In the genomic region with DNA sequence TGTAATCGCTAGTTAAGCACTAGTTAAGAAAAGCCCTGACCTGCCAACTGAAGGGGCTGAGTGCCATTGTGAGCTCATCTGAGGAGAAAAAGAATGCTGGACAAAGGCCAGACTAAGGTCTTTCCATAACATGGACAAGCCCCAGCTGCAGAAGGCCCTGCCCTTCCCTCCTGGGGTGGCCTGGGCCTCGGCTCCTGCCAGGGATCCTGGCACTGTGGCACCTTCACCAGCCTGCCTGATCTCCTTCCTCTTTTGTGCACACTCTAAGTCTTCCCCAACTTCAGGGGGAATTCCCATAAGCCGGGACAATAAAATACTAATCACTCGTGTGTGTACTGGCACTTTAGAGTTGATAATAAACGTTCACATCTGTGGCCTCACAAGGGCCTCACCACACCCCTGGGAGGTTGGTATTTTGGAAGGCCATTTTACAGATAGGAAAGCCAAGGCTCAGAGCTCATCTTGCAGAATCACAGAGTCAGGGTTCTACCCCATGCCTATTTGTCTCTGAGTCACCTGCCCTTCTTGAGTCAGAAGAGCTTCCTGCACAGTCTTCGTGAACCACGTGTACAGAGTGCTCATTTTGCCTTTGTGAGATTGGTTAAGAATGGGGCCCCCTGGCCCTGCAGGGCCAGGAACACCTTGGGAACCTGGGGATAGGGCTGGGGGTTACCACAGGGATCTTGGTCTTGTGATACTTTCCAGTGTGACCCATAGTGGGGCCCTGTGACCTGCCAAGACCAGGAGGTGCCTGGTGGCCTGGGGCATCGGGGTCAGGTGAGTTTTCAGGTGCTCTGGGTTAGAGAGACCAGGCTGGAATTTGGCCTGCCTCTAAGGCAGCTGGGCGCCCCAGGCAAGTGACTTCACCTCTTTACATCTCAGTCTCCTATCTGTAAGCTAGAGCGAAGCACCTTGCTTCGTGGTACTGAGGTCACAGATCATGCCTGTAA, we compare ENCODE assay signal across 11 cellular contexts. TPM values are rescaled to one million over a fixed set of nuclear protein-coding genes. Genes with fewer than 3 reads are reported as not detected.
DNase-seq lines count a peak whose midpoint lies in the region; ATAC-seq and TF ChIP-seq lines count a peak whose summit lies in the region.
"Had no signal": no experiment of that assay in that cellular context is flagged by ENCODE, and none has a peak within 500 bp of the region (broad histone marks: within the 10 kb centered on the region; RNA-seq: fewer than 3 reads in every experiment).

No MANE protein-coding gene starts in this region.

- no peak for TF ChIP-seq POLR2A in Peyer's patch (IDR thresholded peaks at IDR 0.05)

- H3K27me3 ChIP-seq in right cardiac atrium (ENCODE audit: control insufficient read depth, insufficient read depth): no peaks in the 10 kb centered on the region
- no peaks in the 10 kb centered on the region for H3K27me3 ChIP-seq in Peyer's patch
- H3K27me3 ChIP-seq in GM23338 (ENCODE audit: insufficient read depth): no peaks in the 10 kb centered on the region
- H3K27me3 ChIP-seq in neural progenitor cell: no peaks in the 10 kb centered on the region
- H3K27me3 ChIP-seq: BLaER1 had no signal

- TF ChIP-seq CTCF in Peyer's patch (IDR thresholded peaks at IDR 0.05) (no peak), GM23338 (conservative IDR thresholded peaks at IDR 0.05; ENCODE audit: low read depth in 2 of 2) (no peak), neural progenitor cell (IDR thresholded peaks at IDR 0.05) (no peak)

- H3K9me2 ChIP-seq in GM23338 (ENCODE audit: insufficient read depth): no peaks in the 10 kb centered on the region

- H2AFZ ChIP-seq in GM23338 (no peak overlapping the region), neural progenitor cell (replicated peaks) (no peak overlapping the region)

- ATAC-seq in Right ventricle myocardium superior (ENCODE audit: poor library complexity) (peak; percentile 14), right cardiac atrium (no peak), esophagus mucosa (peak; percentile 72), GM23338 (no peak)

- H4K20me1 ChIP-seq in GM23338 (replicated peaks; ENCODE audit: insufficient read depth) (no peaks in the 10 kb centered on the region), neural progenitor cell (ENCODE audit: low read depth) (no peaks in the 10 kb centered on the region)
- H4K20me1 ChIP-seq: BLaER1 had no signal

- H3K4me1 ChIP-seq in right cardiac atrium (ENCODE audit: control insufficient read depth, insufficient read depth, low read length): no peaks in the 10 kb centered on the region
- no peaks in the 10 kb centered on the region for H3K4me1 ChIP-seq in Peyer's patch
- no peaks in the 10 kb centered on the region for H3K4me1 ChIP-seq in GM23338 (ENCODE audit: insufficient read depth)
- H3K4me1 ChIP-seq in neural progenitor cell: peaks cover 5% of the 10 kb centered on the region

- no peaks in the 10 kb centered on the region for H3K27me3 Mint-ChIP-seq in stimulated activated naive CD8-positive, alpha-beta T cell treated with anti-CD3 and anti-CD28 coated beads, Interleukin-15, Interleukin-2, amounts not matched to agents 100 ng/mL and 50 ng/mL, for 24 hours
- H3K27me3 Mint-ChIP-seq in GM23338 (ENCODE audit: insufficient read depth, low read depth, poor library complexity) (peaks cover 10% of the 10 kb centered on the region), neural progenitor cell (ENCODE audit: insufficient read depth, low read depth) (peaks cover 10% of the 10 kb centered on the region)

- H3K27ac ChIP-seq in right cardiac atrium (ENCODE audit: low read length): no peak overlapping the region
- H3K27ac ChIP-seq in Peyer's patch: no peak overlapping the region
- H3K27ac ChIP-seq in GM23338 (ENCODE audit: low read depth): no peak overlapping the region
- no peak overlapping the region for H3K27ac ChIP-seq in neural progenitor cell
- H3K27ac ChIP-seq: BLaER1 had no signal

- H3K4me2 ChIP-seq in GM23338 (no peak overlapping the region), neural progenitor cell (no peak overlapping the region)
- H3K4me2 ChIP-seq: BLaER1 had no signal

- H3K27ac Mint-ChIP-seq in stimulated activated naive CD8-positive, alpha-beta T cell treated with anti-CD3 and anti-CD28 coated beads, Interleukin-15, Interleukin-2, amounts not matched to agents 100 ng/mL and 50 ng/mL, for 24 hours: peak overlapping the region; percentile 40
- H3K27ac Mint-ChIP-seq in GM23338 (no peak overlapping the region), neural progenitor cell (no peak overlapping the region)

- H3K36me3 ChIP-seq in Peyer's patch (no peaks in the 10 kb centered on the region), GM23338 (ENCODE audit: insufficient read depth) (no peaks in the 10 kb centered on the region), neural progenitor cell (no peaks in the 10 kb centered on the region)
- H3K36me3 ChIP-seq: BLaER1 had no signal

- no peaks in the 10 kb centered on the region for H3K9me3 Mint-ChIP-seq in stimulated activated naive CD8-positive, alpha-beta T cell treated with anti-CD3 and anti-CD28 coated beads, Interleukin-15, Interleukin-2, amounts not matched to agents 100 ng/mL and 50 ng/mL, for 24 hours
- H3K9me3 Mint-ChIP-seq in GM23338 (no peaks in the 10 kb centered on the region), neural progenitor cell (no peaks in the 10 kb centered on the region)

- no peak overlapping the region for H3K4me3 Mint-ChIP-seq in stimulated activated naive CD8-positive, alpha-beta T cell treated with anti-CD3 and anti-CD28 coated beads, Interleukin-15, Interleukin-2, amounts not matched to agents 100 ng/mL and 50 ng/mL, for 24 hours
- H3K4me3 Mint-ChIP-seq in GM23338: no peak overlapping the region
- H3K4me3 Mint-ChIP-seq in neural progenitor cell: no peak overlapping the region

- H3K79me2 ChIP-seq in GM23338 (replicated peaks; ENCODE audit: insufficient read depth): no peaks in the 10 kb centered on the region
- no peaks in the 10 kb centered on the region for H3K79me2 ChIP-seq in neural progenitor cell (ENCODE audit: low read depth)

- H3K9me3 ChIP-seq in right cardiac atrium (ENCODE audit: control insufficient read depth, low read length) (no peaks in the 10 kb centered on the region), Peyer's patch (no peaks in the 10 kb centered on the region), neural progenitor cell (ENCODE audit: low read depth) (no peaks in the 10 kb centered on the region)
- H3K9me3 ChIP-seq: BLaER1 had no signal

- WGBS in right cardiac atrium: 64% methylated on average over 11 of the region's 11 CpGs

- intact Hi-C loops in Right ventricle myocardium superior (cut with DNase I) (no loop called here), right cardiac atrium (cut with DNase I) (no loop called here)

- no peaks in the 10 kb centered on the region for H3F3A ChIP-seq in GM23338 (replicated peaks; ENCODE audit: low read depth)
- no peaks in the 10 kb centered on the region for H3F3A ChIP-seq in neural progenitor cell (ENCODE audit: low read depth)

- no peak overlapping the region for H3K9ac ChIP-seq in neural progenitor cell
- H3K9ac ChIP-seq: BLaER1 had no signal

- H3K36me3 Mint-ChIP-seq in stimulated activated naive CD8-positive, alpha-beta T cell treated with anti-CD3 and anti-CD28 coated beads, Interleukin-15, Interleukin-2, amounts not matched to agents 100 ng/mL and 50 ng/mL, for 24 hours (ENCODE audit: low read depth): no peaks in the 10 kb centered on the region
- H3K36me3 Mint-ChIP-seq in GM23338 (ENCODE audit: low read depth): no peaks in the 10 kb centered on the region
- no peaks in the 10 kb centered on the region for H3K36me3 Mint-ChIP-seq in neural progenitor cell

- H3K4me1 Mint-ChIP-seq in stimulated activated naive CD8-positive, alpha-beta T cell treated with anti-CD3 and anti-CD28 coated beads, Interleukin-15, Interleukin-2, amounts not matched to agents 100 ng/mL and 50 ng/mL, for 24 hours (ENCODE audit: low read depth): peaks cover 14% of the 10 kb centered on the region
- H3K4me1 Mint-ChIP-seq in GM23338 (peaks cover 8% of the 10 kb centered on the region), neural progenitor cell (peaks cover 9% of the 10 kb centered on the region)

- DNase-seq in Right ventricle myocardium superior (no peak), right cardiac atrium (no peak), Peyer's patch (peak in 2 of 3 donors; percentile 34 to 36), GM23338 (ENCODE audit: low spot score) (no peak), neural progenitor cell (ENCODE audit: low spot score) (no peak), activated gamma-delta T cell treated with Interleukin-2 at 50 U/mL for 16 hours (no peak)
- DNase-seq: NCI-H1436 treated with DMSO at 0.1 percent for 48 hours, NCI-H748 treated with DMSO at 0.1 percent for 48 hours had no signal

- H3K4me3 ChIP-seq in right cardiac atrium (ENCODE audit: low read length) (no peak overlapping the region), Peyer's patch (no peak overlapping the region), GM23338 (no peak overlapping the region), neural progenitor cell (no peak overlapping the region)
- H3K4me3 ChIP-seq: BLaER1 had no signal

TF ChIP-seq in GM23338, 12 proteins besides CTCF, POLR2A, EP300 and RAD21 (continues in another document):
- TF ChIP-seq CREB1 (CRISPR knock-in tag; IDR thresholded peaks at IDR 0.05; ENCODE audit: low read depth): no peak

RNA-seq across cellular contexts. Expression of gene TMPRSS13, which starts 9.6 kb away (rescaled TPM):
- total RNA-seq in Right ventricle myocardium superior (not detected), right cardiac atrium (under 1 TPM in 1 of 4 donors, not detected in 3; 0.11 TPM), Peyer's patch (not detected), esophagus mucosa (29.9 TPM), neural progenitor cell (ENCODE audit: low replicate concordance) (0.22 TPM in 1 of 2 replicates, not detected in the other)
- polyA plus RNA-seq in right cardiac atrium (0.07 TPM), GM23338 (2016; fragmentation: Nextera tagmentation; extraction: Ambion mirVana) (0.10 TPM in 1 of 2 replicates, not detected in the other)
- total RNA-seq in GM23338 (2014; rRNA removed; shearing (Covaris generic)): 0.08 and 0.31 TPM in 2 replicates

RNA-seq across cellular contexts. Expression of gene FXYD6, which starts 43.1 kb away (rescaled TPM):
- 34.6 TPM for total RNA-seq in Right ventricle myocardium superior
- 10 to 100 TPM; 36.1 to 47.8 (median 40.9) TPM for total RNA-seq in right cardiac atrium
- polyA plus RNA-seq in right cardiac atrium: 54.1 TPM
- 10 to 100 TPM in 3 of 4 donors, 1 to 10 TPM in 1; 5.1 to 41.3 (median 14.0) TPM for total RNA-seq in Peyer's patch
- total RNA-seq in esophagus mucosa: 1.6 TPM
- total RNA-seq in GM23338 (2014; rRNA removed; shearing (Covaris generic)): 25.6 and 30.7 TPM in 2 replicates
- 21.8 and 26.2 TPM in 2 replicates for polyA plus RNA-seq in GM23338 (2016; fragmentation: Nextera tagmentation; extraction: Ambion mirVana)
- total RNA-seq in neural progenitor cell (ENCODE audit: low replicate concordance): 95.6 and 123 TPM in 2 replicates

Comparison
In these comparisons a context has a peak if more than half of its experiments do, and no peak if none do; other contexts are left out.
1. ATAC-seq: peak in Right ventricle myocardium superior (single experiment) and esophagus mucosa (single experiment); none in right cardiac atrium (0 of 2) and GM23338 (single experiment).
2. DNase-seq: peak in Peyer's patch (2 of 3); none in Right ventricle myocardium superior (single experiment), right cardiac atrium (0 of 3), GM23338 (single experiment), neural progenitor cell (single experiment) and activated gamma-delta T cell treated with Interleukin-2 at 50 U/mL for 16 hours (single experiment).
3. RNA of gene TMPRSS13, which starts 9.6 kb away (total RNA-seq): 29.9 TPM in esophagus mucosa (single experiment); 0.08 to 0.31 TPM in GM23338, not detected in Peyer's patch, 0.11 TPM in right cardiac atrium, not detected in Right ventricle myocardium superior (single experiment) and 0.22 TPM in neural progenitor cell; every median in the first group is over 10 times any median in the second.